ENCODE assay signal across 8 cellular contexts in genomic region chr9:124280176-124280691, GRCh38. TPM values are rescaled to one million over a fixed set of nuclear protein-coding genes. Genes with fewer than 3 reads are reported as not detected.
DNase-seq lines count a peak whose midpoint lies in the region; ATAC-seq and TF ChIP-seq lines count a peak whose summit lies in the region.

No MANE protein-coding gene starts in this region.

- peaks cover 0 to 100% (median 72%) of the 10 kb centered on the region in 4 donors for H3K4me1 ChIP-seq in sigmoid colon

- H3K27me3 ChIP-seq in sigmoid colon, result no peaks in the 10 kb centered on the region

- intact Hi-C loops in left cardiac atrium (cut with DNase I), result no loop called here
- intact Hi-C loops in sigmoid colon (cut with DNase I), result no loop called here

- ATAC-seq in left cardiac atrium (peak; percentile 46 to 60), GM19463 (IDR thresholded peaks at IDR 0.05; ENCODE audit: unreplicated experiment) (no peak)

- WGBS in sigmoid colon, 2 donors, result 68 to 78% methylated on average over 16 of the region's 16 CpGs

- TF ChIP-seq POLR2A in sigmoid colon (IDR thresholded peaks at IDR 0.05) (no peak), erythroblast (IDR thresholded peaks at IDR 0.05; ENCODE audit: low read length) (no peak)

- no peak overlapping the region for H3K4me3 ChIP-seq in sigmoid colon

- H3K9me3 ChIP-seq in sigmoid colon, result no peaks in the 10 kb centered on the region

- no peak for TF ChIP-seq CTCF in sigmoid colon (IDR thresholded peaks at IDR 0.05)

- H3K27ac ChIP-seq in angular gyrus (ENCODE audit: low read depth, low read length), result peak overlapping the region; percentile 81
- peak overlapping the region; percentile 65 to 90 (median 82) for H3K27ac ChIP-seq in sigmoid colon

- peak in 1 of 4 donors; percentile 81 for TF ChIP-seq EP300 in sigmoid colon (IDR thresholded peaks at IDR 0.05)

- DNase-seq in Caki2 (ENCODE audit: low read depth) (peak; percentile 63), left cardiac atrium (peak; percentile 78), sigmoid colon (no peak), NCI-H128 (lab: John Stamatoyannopoulos, UW; ENCODE audit: unreplicated experiment) (no peak), erythroblast (lab: John Stamatoyannopoulos, UW) (no peak), NCI-H526 treated with DMSO at 0.1 percent for 48 hours (lab: John Stamatoyannopoulos, UW) (no peak)

- in situ Hi-C loops in Caki2 (cut with HindIII; ENCODE audit: low pct_unique_long_range_greater_than_20kb, low sequenced_read_pairs), result no loop called here

- no peaks in the 10 kb centered on the region for H3K36me3 ChIP-seq in sigmoid colon

RNA-seq across cellular contexts. Expression of gene NEK6, which starts 22.5 kb away (rescaled TPM):
- total RNA-seq in Caki2 (2014; rRNA removed; shearing (Covaris generic); ENCODE audit: low replicate concordance), result 119 and 135 TPM in 2 replicates
- total RNA-seq in left cardiac atrium (10 to 100 TPM; 28.7 to 32.6 TPM), sigmoid colon (10 to 100 TPM in 2 of 4 donors, 1 to 10 TPM in 2; 8.2 to 24.1 (median 14.2) TPM)
- 10 to 100 TPM; 13.8 to 36.2 (median 24.7) TPM for polyA plus RNA-seq in sigmoid colon

Comparison
In these comparisons a context has a peak if more than half of its experiments do, and no peak if none do; other contexts are left out.
1. DNase-seq: peak in Caki2 (single experiment) and left cardiac atrium (single experiment); none in sigmoid colon (single experiment), NCI-H128 (single experiment), erythroblast (0 of 2) and NCI-H526 treated with DMSO at 0.1 percent for 48 hours (single experiment).